Comparison of ENCODE assay signal across 21 cellular contexts in genomic region chr17:50766222-50767023, GRCh38. TPM values are rescaled to one million over a fixed set of nuclear protein-coding genes. Genes with fewer than 3 reads are reported as not detected.
A peak's percentile ranks its signal among the peaks of the same experiment; 100 is the strongest.
DNase-seq lines count a peak whose midpoint lies in the region; ATAC-seq, FAIRE-seq and TF ChIP-seq lines count a peak whose summit lies in the region.
"Had no signal": no experiment of that assay in that cellular context is flagged by ENCODE, and none has a peak within 500 bp of the region (broad histone marks: within the 10 kb centered on the region; RNA-seq: fewer than 3 reads in every experiment).

No MANE protein-coding gene starts in this region.

- H3K27ac ChIP-seq in small intestine (ENCODE audit: low read depth in 1 of 2, low read length in 1 of 2) (peak overlapping the region; percentile 91 to 97), SJCRH30 (no peak overlapping the region)
- H3K27ac ChIP-seq: ascending aorta, suprapubic skin had no signal

- peaks cover 2% of the 10 kb centered on the region for H3K36me3 Mint-ChIP-seq in activated B cell treated with CpG ODN at 0.5 μM for 24 hours (ENCODE audit: low read depth)
- H3K36me3 Mint-ChIP-seq: T-cell had no signal

- FAIRE-seq in small intestine (lab: Jason Lieb, UNC) = no peak
- FAIRE-seq: keratinocyte had no signal

- 83 to 89% methylated on average over 10 of the region's 10 CpGs for whole genome bisulfite sequencing in lower leg skin, 2 donors
- WGBS in small intestine, 3 donors = 19 to 59% (median 30%) methylated on average over 10 of the region's 10 CpGs

- peak; percentile 31 for DNase-seq in GM12865 (ENCODE audit: low read depth)
- no peak for DNase-seq in activated B cell treated with CpG ODN at 0.5 μM for 24 hours
- DNase-seq in lower leg skin (ENCODE audit: low spot score in 2 of 2) = peak; percentile 11 to 78
- peak; percentile 82 for DNase-seq in small intestine
- no peak for DNase-seq in SJCRH30
- DNase-seq in MG63 = no peak
- DNase-seq in GDM1 (lab: John Stamatoyannopoulos, UW) = no peak
- DNase-seq: activated effector memory CD4-positive, alpha-beta T cell treated with anti-CD3 and anti-CD28 coated beads, Interleukin-2, amount 50 U/mL, for 16 hours; AML-193; DND-41; heart left ventricle; NCI-H2107; T-cell had no signal

- no peaks in the 10 kb centered on the region for H3K9me3 ChIP-seq in small intestine (ENCODE audit: control insufficient read depth, low read depth)
- H3K9me3 ChIP-seq in SJCRH30 (replicated peaks) = no peaks in the 10 kb centered on the region
- H3K9me3 ChIP-seq in MG63 = no peaks in the 10 kb centered on the region
- H3K9me3 ChIP-seq: ascending aorta, heart left ventricle, suprapubic skin had no signal

- H3K27me3 Mint-ChIP-seq in activated B cell treated with CpG ODN at 0.5 μM for 24 hours = no peaks in the 10 kb centered on the region

- H3K4me3 ChIP-seq in GM12865 (ENCODE audit: low read depth, low read length) = no peak overlapping the region
- no peak overlapping the region for H3K4me3 ChIP-seq in lower leg skin (ENCODE audit: low read depth, poor library complexity, severe bottlenecking)
- H3K4me3 ChIP-seq in small intestine (ENCODE audit: low read depth in 1 of 2, low read length in 2 of 2) = peak overlapping the region in 1 of 2 donors; percentile 61
- no peak overlapping the region for H3K4me3 ChIP-seq in SJCRH30
- H3K4me3 ChIP-seq in MG63 = no peak overlapping the region
- H3K4me3 ChIP-seq: ascending aorta, heart left ventricle, suprapubic skin had no signal

- peaks cover 0 to 3% of the 10 kb centered on the region in 2 donors for H3K4me1 ChIP-seq in small intestine (ENCODE audit: control insufficient read depth in 2 of 2, insufficient read depth in 1 of 2, low read depth in 1 of 2, low read length in 1 of 2)
- H3K4me1 ChIP-seq in SJCRH30 = no peaks in the 10 kb centered on the region; the same call in 1 of the 2 replicates

- peak overlapping the region; percentile 51 for H3K27ac Mint-ChIP-seq in activated B cell treated with CpG ODN at 0.5 μM for 24 hours
- H3K27ac Mint-ChIP-seq: T-cell had no signal

- H3K4me3 Mint-ChIP-seq in activated B cell treated with CpG ODN at 0.5 μM for 24 hours = no peak overlapping the region
- H3K4me3 Mint-ChIP-seq: H9, T-cell had no signal

- no peaks in the 10 kb centered on the region for H3K27me3 ChIP-seq in small intestine (ENCODE audit: control insufficient read depth in 2 of 2, insufficient read depth in 2 of 2, low read length in 2 of 2)
- H3K27me3 ChIP-seq in SJCRH30 = no peaks in the 10 kb centered on the region
- no peaks in the 10 kb centered on the region for H3K27me3 ChIP-seq in MG63
- H3K27me3 ChIP-seq: ascending aorta, heart left ventricle, suprapubic skin had no signal

- ATAC-seq in activated B cell treated with CpG ODN at 0.5 μM for 24 hours (ENCODE audit: low read depth) = no peak
- ATAC-seq in SK-N-SH treated with all-trans-retinoic acid at 6 μM for 48 hours = no peak
- ATAC-seq: T-cell had no signal

- no peak for TF ChIP-seq CTCF in GM12865 (IDR thresholded peaks at IDR 0.05; ENCODE audit: insufficient read depth, low read depth, low read length, missing control alignments)
- TF ChIP-seq CTCF in activated B cell treated with CpG ODN at 0.5 μM for 24 hours (IDR thresholded peaks at IDR 0.05) = no peak
- TF ChIP-seq CTCF in lower leg skin (IDR thresholded peaks at IDR 0.05) = no peak

- CTCF ChIA-PET in activated B cell treated with CpG ODN at 0.5 μM for 24 hours (lab: Charles Lee) = no interaction called here

- POLR2A ChIA-PET in activated B cell treated with CpG ODN at 0.5 μM for 24 hours (lab: Charles Lee) = interaction anchor here (0.6 to 1.3 kb wide), 3 partner anchors 59 to 100 kb away, joined by 4 to 5 read pairs (median 4); partner anchors contain the start of gene TOB1

- H3K36me3 ChIP-seq in small intestine (ENCODE audit: control insufficient read depth in 2 of 2, insufficient read depth in 2 of 2, low read length in 2 of 2) (peaks cover 0 to 2% of the 10 kb centered on the region in 2 donors), SJCRH30 (no peaks in the 10 kb centered on the region), MG63 (no peaks in the 10 kb centered on the region)
- H3K36me3 ChIP-seq: ascending aorta, heart left ventricle, suprapubic skin had no signal

- intact Hi-C loops in activated B cell treated with CpG ODN at 0.5 μM for 24 hours (cut with micrococcal nuclease) = no loop called here
- intact Hi-C loops in lower leg skin (cut with DNase I; ENCODE audit: low total_unique reads) = no loop called here

- H3K4me1 Mint-ChIP-seq in activated B cell treated with CpG ODN at 0.5 μM for 24 hours = peaks cover 38% of the 10 kb centered on the region

- no peak for TF ChIP-seq POLR2A in lower leg skin (IDR thresholded peaks at IDR 0.05)

- no peaks in the 10 kb centered on the region for H3K9me3 Mint-ChIP-seq in activated B cell treated with CpG ODN at 0.5 μM for 24 hours
- H3K9me3 Mint-ChIP-seq: H9, T-cell had no signal

TF ChIP-seq in SK-N-SH treated with all-trans-retinoic acid at 6 μM for 48 hours, 23 proteins besides CTCF, POLR2A, EP300 and RAD21:
- TF ChIP-seq ESRRG (CRISPR knock-in tag; IDR thresholded peaks at IDR 0.05) = no peak
- TF ChIP-seq OSR1 (CRISPR knock-in tag; IDR thresholded peaks at IDR 0.05) = no peak
- TF ChIP-seq CSDC2 (CRISPR knock-in tag; IDR thresholded peaks at IDR 0.05) = no peak
- no peak for TF ChIP-seq ZNF70 (CRISPR knock-in tag; IDR thresholded peaks at IDR 0.05)
- no peak for TF ChIP-seq ZFP30 (CRISPR knock-in tag; IDR thresholded peaks at IDR 0.05)
- TF ChIP-seq PPARA (CRISPR knock-in tag; IDR thresholded peaks at IDR 0.05; ENCODE audit: borderline replicate concordance) = no peak
- TF ChIP-seq ZFP3 (CRISPR knock-in tag; IDR thresholded peaks at IDR 0.05) = no peak
- no peak for TF ChIP-seq ARNTL (CRISPR knock-in tag; IDR thresholded peaks at IDR 0.05; ENCODE audit: borderline replicate concordance, low read depth)
- TF ChIP-seq TOX (CRISPR knock-in tag; IDR thresholded peaks at IDR 0.05; ENCODE audit: borderline replicate concordance) = no peak
- TF ChIP-seq ZC3H10 (CRISPR knock-in tag; IDR thresholded peaks at IDR 0.05) = no peak
- no peak for TF ChIP-seq RARB (CRISPR knock-in tag; IDR thresholded peaks at IDR 0.05)
- no peak for TF ChIP-seq TCF4 (CRISPR knock-in tag; IDR thresholded peaks at IDR 0.05; ENCODE audit: borderline replicate concordance)
- no peak for TF ChIP-seq PATZ1 (CRISPR knock-in tag; IDR thresholded peaks at IDR 0.05; ENCODE audit: borderline replicate concordance)
- TF ChIP-seq ISL1 (CRISPR knock-in tag; IDR thresholded peaks at IDR 0.05) = no peak
TF ChIP-seq in SK-N-SH treated with all-trans-retinoic acid at 6 μM for 48 hours: peak in this region for 0.

RNA-seq across cellular contexts. Expression of gene ANKRD40CL, which starts 0.9 kb away (rescaled TPM):
- total RNA-seq in activated B cell treated with CpG ODN at 0.5 μM for 24 hours (0.42 TPM in 1 of 2 replicates, not detected in the other), lower leg skin (not detected)
- 100 to 1,000 TPM in 2 of 3 donors, 10 to 100 TPM in 1; 60.8 to 298 (median 237) TPM for polyA plus RNA-seq in small intestine
- not detected in 2 replicates for total RNA-seq in SJCRH30 (2014; rRNA removed; shearing (Covaris generic))
- not detected in 2 replicates for total RNA-seq in MG63 (2014; rRNA removed; shearing (Covaris generic); ENCODE audit: low replicate concordance)
- total RNA-seq: ascending aorta, H9, heart left ventricle, pulmonary artery endothelial cell, RPMI7951, suprapubic skin, T-cell had no signal
- polyA plus RNA-seq: esophagus, heart left ventricle, keratinocyte had no signal

RNA-seq across cellular contexts. Expression of gene LUC7L3, which starts 47.0 kb away (rescaled TPM):
- total RNA-seq in activated B cell treated with CpG ODN at 0.5 μM for 24 hours (158 and 162 TPM in 2 replicates), lower leg skin (10 to 100 TPM; 31.6 to 70.2 (median 51.6) TPM)
- polyA plus RNA-seq in small intestine = 100 to 1,000 TPM in 2 of 3 donors, 10 to 100 TPM in 1; 57.4 to 466 (median 435) TPM
- total RNA-seq in SJCRH30 (2014; rRNA removed; shearing (Covaris generic)) = 54.9 and 84.7 TPM in 2 replicates
- 18.1 and 136 TPM in 2 replicates for total RNA-seq in MG63 (2014; rRNA removed; shearing (Covaris generic); ENCODE audit: low replicate concordance)

RNA-seq across cellular contexts. Expression of gene ANKRD40, which starts 58.7 kb away (rescaled TPM):
- total RNA-seq in activated B cell treated with CpG ODN at 0.5 μM for 24 hours (39.0 and 40.3 TPM in 2 replicates), lower leg skin (10 to 100 TPM; 22.4 to 31.1 (median 22.7) TPM)
- polyA plus RNA-seq in small intestine = 10 to 100 TPM in 1 of 3 donors, 1 to 10 TPM in 2; 5.7 to 12.5 (median 6.7) TPM
- 42.3 and 48.1 TPM in 2 replicates for total RNA-seq in SJCRH30 (2014; rRNA removed; shearing (Covaris generic))
- 34.8 and 42.5 TPM in 2 replicates for total RNA-seq in MG63 (2014; rRNA removed; shearing (Covaris generic); ENCODE audit: low replicate concordance)

Comparison
In these comparisons a context has a peak if more than half of its experiments do, and no peak if none do; other contexts are left out.
1. DNase-seq: peak in GM12865 (single experiment), lower leg skin (2 of 2) and small intestine (single experiment); none in activated B cell treated with CpG ODN at 0.5 μM for 24 hours (single experiment), SJCRH30 (0 of 2), MG63 (single experiment) and GDM1 (single experiment).